In the genomic region with DNA sequence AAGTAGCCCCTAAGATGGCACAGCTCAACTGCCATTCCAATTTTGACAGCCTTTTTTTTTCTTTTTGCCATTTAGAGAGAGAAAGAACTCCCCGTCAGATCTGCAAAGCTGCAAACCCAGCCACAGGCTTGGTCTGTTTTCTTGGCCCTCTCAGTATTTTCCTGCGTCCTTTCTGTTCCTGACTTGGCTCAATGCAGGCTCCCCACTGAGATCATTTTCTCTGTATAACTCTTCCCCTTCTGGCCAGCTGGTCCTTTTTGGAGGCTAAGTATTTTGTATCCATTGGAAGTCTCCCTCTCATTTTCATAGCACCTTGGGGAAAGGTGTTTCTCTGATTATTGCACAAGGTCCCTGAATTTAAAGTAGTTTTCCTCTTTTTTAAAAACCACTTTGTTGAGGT, we compare ENCODE assay signal across 27 cellular contexts.
"Had no signal": no experiment of that assay in that cellular context is flagged by ENCODE, and none has a peak within 500 bp of the region (broad histone marks: within the 10 kb centered on the region; RNA-seq: fewer than 3 reads in every experiment).

No MANE protein-coding gene starts in this region.

- H3K9me3 ChIP-seq: colonic mucosa, gastrocnemius medialis, testis had no signal

- H3K27me3 ChIP-seq: colonic mucosa, gastrocnemius medialis, sigmoid colon, testis, tibial artery had no signal

- H3K36me3 Mint-ChIP-seq: mesothelial cell of epicardium; naive B cell; stimulated activated memory B cell treated with anti-CD40 and anti-IgM and Interleukin-4, amounts not matched to agents 10 μg/mL and 1 μg/mL and 100 μg/mL, for 72 hours; type B pancreatic cell had no signal

- H3K4me1 ChIP-seq: colonic mucosa, gastrocnemius medialis, parathyroid adenoma, psoas muscle, sigmoid colon, testis, tibial artery had no signal

- ATAC-seq: esophagus mucosa; gastrocnemius medialis; left lobe of liver; mucosa of descending colon; natural killer cell treated with Interleukin-12 subunit alpha and Interleukin-12 subunit beta and Interleukin-15 and Interleukin-18, amount 100 ng/mL, for 72 hours; psoas muscle; right cardiac atrium; stimulated activated memory B cell treated with anti-CD40 and anti-IgM and Interleukin-4, amounts not matched to agents 10 μg/mL and 1 μg/mL and 100 μg/mL, for 72 hours; stimulated activated naive CD8-positive, alpha-beta T cell treated with anti-CD3 and anti-CD28 coated beads, Interleukin-15, Interleukin-2, amounts not matched to agents 100 U/mL and 50 U/mL, for 24 hours had no signal

- DNase-seq: colonic mucosa; effector CD8-positive, alpha-beta T cell; endodermal cell; foreskin fibroblast; gastrocnemius medialis; kidney; mesenchymal stem cell; mucosa of descending colon; naive B cell; psoas muscle; right cardiac atrium; sigmoid colon; stimulated activated CD4-positive, alpha-beta T cell treated with anti-CD3 and anti-CD28 coated beads, Interleukin-4, amount 100 ng/mL, for 4 hours; stimulated activated naive CD8-positive, alpha-beta T cell treated with anti-CD3 and anti-CD28 coated beads, Interleukin-15, Interleukin-2, amounts not matched to agents 100 U/mL and 50 U/mL, for 24 hours; testis; tibial artery had no signal

- H3K36me3 ChIP-seq: colonic mucosa, gastrocnemius medialis, sigmoid colon had no signal

- H3K4me1 Mint-ChIP-seq: endodermal cell; mesothelial cell of epicardium; naive B cell; neural crest cell; stimulated activated memory B cell treated with anti-CD40 and anti-IgM and Interleukin-4, amounts not matched to agents 10 μg/mL and 1 μg/mL and 100 μg/mL, for 72 hours had no signal

- H3K27ac Mint-ChIP-seq: dendritic cell treated with granulocyte-macrophage colony-stimulating factor and Interleukin-4, amounts not matched to agents 40 ng/mL and 50 ng/mL, for 4 days; endodermal cell; mesothelial cell of epicardium; naive B cell; natural killer cell treated with Interleukin-12 subunit alpha and Interleukin-12 subunit beta and Interleukin-15 and Interleukin-18, amount 100 ng/mL, for 72 hours; stimulated activated memory B cell treated with anti-CD40 and anti-IgM and Interleukin-4, amounts not matched to agents 10 μg/mL and 1 μg/mL and 100 μg/mL, for 72 hours; type B pancreatic cell had no signal

- H3K27me3 Mint-ChIP-seq: dendritic cell treated with granulocyte-macrophage colony-stimulating factor and Interleukin-4, amounts not matched to agents 40 ng/mL and 50 ng/mL, for 4 days; naive B cell; natural killer cell treated with Interleukin-12 subunit alpha and Interleukin-12 subunit beta and Interleukin-15 and Interleukin-18, amount 100 ng/mL, for 72 hours; stimulated activated memory B cell treated with anti-CD40 and anti-IgM and Interleukin-4, amounts not matched to agents 10 μg/mL and 1 μg/mL and 100 μg/mL, for 72 hours; type B pancreatic cell had no signal

- H3K4me3 Mint-ChIP-seq: dendritic cell treated with granulocyte-macrophage colony-stimulating factor and Interleukin-4, amounts not matched to agents 40 ng/mL and 50 ng/mL, for 4 days; endodermal cell; mesothelial cell of epicardium; naive B cell; natural killer cell treated with Interleukin-12 subunit alpha and Interleukin-12 subunit beta and Interleukin-15 and Interleukin-18, amount 100 ng/mL, for 72 hours; neural crest cell; stimulated activated memory B cell treated with anti-CD40 and anti-IgM and Interleukin-4, amounts not matched to agents 10 μg/mL and 1 μg/mL and 100 μg/mL, for 72 hours; type B pancreatic cell had no signal

- H3K27ac ChIP-seq: colonic mucosa, epithelial cell of prostate, gastrocnemius medialis, parathyroid adenoma, psoas muscle, sigmoid colon, testis had no signal

- H3K4me3 ChIP-seq: colonic mucosa, gastrocnemius medialis, lung, mucosa of descending colon, psoas muscle, sigmoid colon, testis, tibial artery had no signal
